Comparison of ENCODE assay signal across 9 cellular contexts in genomic region chr10:35640474-35640873, GRCh38. TPM values are rescaled to one million over a fixed set of nuclear protein-coding genes. Genes with fewer than 3 reads are reported as not detected.
DNase-seq lines count a peak whose midpoint lies in the region; FAIRE-seq and TF ChIP-seq lines count a peak whose summit lies in the region.
"Had no signal": no experiment of that assay in that cellular context is flagged by ENCODE, and none has a peak within 500 bp of the region (broad histone marks: within the 10 kb centered on the region; RNA-seq: fewer than 3 reads in every experiment).

No MANE protein-coding gene starts in this region.

- H3K9me3 ChIP-seq in neural progenitor cell (ENCODE audit: low read depth): no peaks in the 10 kb centered on the region

- H3K79me2 ChIP-seq in neural progenitor cell (ENCODE audit: low read depth): peaks cover 31% of the 10 kb centered on the region

- peak overlapping the region; percentile 50 for H3K4me3 ChIP-seq in neural progenitor cell

- TF ChIP-seq POLR2A in H54 (IDR thresholded peaks at IDR 0.05; ENCODE audit: low read depth, low read length): no peak

- no peaks in the 10 kb centered on the region for H3K36me3 Mint-ChIP-seq in neural progenitor cell

- no peaks in the 10 kb centered on the region for H3K36me3 ChIP-seq in neural progenitor cell

- peaks cover 57% of the 10 kb centered on the region for H3K4me1 ChIP-seq in neural progenitor cell

- H3K27me3 ChIP-seq in neural progenitor cell: peaks cover 14% of the 10 kb centered on the region

- TF ChIP-seq CTCF in neural progenitor cell (IDR thresholded peaks at IDR 0.05): peak; percentile 45

- FAIRE-seq in H54 (lab: Jason Lieb, UNC) (no peak), frontal cortex (lab: Jason Lieb, UNC) (no peak)
- FAIRE-seq: A204.1 had no signal

- H3K4me3 Mint-ChIP-seq in neural progenitor cell: peak overlapping the region; percentile 92

- peaks cover 48% of the 10 kb centered on the region for H3K4me1 Mint-ChIP-seq in neural progenitor cell

- no peak overlapping the region for H3K9ac ChIP-seq in neural progenitor cell

- no peak overlapping the region for H2AFZ ChIP-seq in neural progenitor cell (replicated peaks)

- no peak overlapping the region for H3K27ac Mint-ChIP-seq in neural progenitor cell

- H3K27me3 Mint-ChIP-seq in neural progenitor cell (ENCODE audit: insufficient read depth, low read depth): peaks cover 20% of the 10 kb centered on the region

- peak overlapping the region; percentile 81 for H3K4me2 ChIP-seq in neural progenitor cell

- peaks cover 70% of the 10 kb centered on the region for H3F3A ChIP-seq in neural progenitor cell (ENCODE audit: low read depth)

- DNase-seq in DMS 273 (lab: John Stamatoyannopoulos, UW; ENCODE audit: unreplicated experiment) (peak; percentile 84), DMS 273 treated with DMSO at 0.1 percent for 48 hours (lab: John Stamatoyannopoulos, UW) (no peak), H54 (ENCODE audit: insufficient read length, low spot score) (peak; percentile 55), NCI-H1092 treated with DMSO at 0.1 percent for 48 hours (lab: John Stamatoyannopoulos, UW) (peak; percentile 44), frontal cortex (ENCODE audit: low spot score in 2 of 2) (peak; percentile 67 to 79), neural progenitor cell (ENCODE audit: low spot score) (peak; percentile 92), cortex of kidney (lab: John Stamatoyannopoulos, UW) (no peak)
- DNase-seq in activated naive CD4-positive, alpha-beta T cell treated with Interleukin-2 at 50 U/mL for 16 hours: peak; percentile 39

- H4K20me1 ChIP-seq in neural progenitor cell (ENCODE audit: low read depth): peaks cover 42% of the 10 kb centered on the region

- H3K27ac ChIP-seq in neural progenitor cell: no peak overlapping the region

- no peaks in the 10 kb centered on the region for H3K9me3 Mint-ChIP-seq in neural progenitor cell

RNA-seq across cellular contexts. Expression of gene FZD8, which starts 1.6 kb away (rescaled TPM):
- total RNA-seq in frontal cortex (13.0 TPM), neural progenitor cell (ENCODE audit: low replicate concordance) (5.0 and 20.7 TPM in 2 replicates)

RNA-seq across cellular contexts. Expression of gene GJD4, which starts 35.3 kb away (rescaled TPM):
- total RNA-seq in frontal cortex: not detected
- total RNA-seq in neural progenitor cell (ENCODE audit: low replicate concordance): not detected in 2 replicates

Comparison
In these comparisons a context has a peak if more than half of its experiments do, and no peak if none do; other contexts are left out.
1. DNase-seq: peak in DMS 273 (single experiment), H54 (single experiment), NCI-H1092 treated with DMSO at 0.1 percent for 48 hours (single experiment), activated naive CD4-positive, alpha-beta T cell treated with Interleukin-2 at 50 U/mL for 16 hours (single experiment), frontal cortex (2 of 2) and neural progenitor cell (single experiment); none in DMS 273 treated with DMSO at 0.1 percent for 48 hours (single experiment) and cortex of kidney (single experiment).